Comparison of ENCODE assay signal across 1 cellular context in the genomic region with DNA sequence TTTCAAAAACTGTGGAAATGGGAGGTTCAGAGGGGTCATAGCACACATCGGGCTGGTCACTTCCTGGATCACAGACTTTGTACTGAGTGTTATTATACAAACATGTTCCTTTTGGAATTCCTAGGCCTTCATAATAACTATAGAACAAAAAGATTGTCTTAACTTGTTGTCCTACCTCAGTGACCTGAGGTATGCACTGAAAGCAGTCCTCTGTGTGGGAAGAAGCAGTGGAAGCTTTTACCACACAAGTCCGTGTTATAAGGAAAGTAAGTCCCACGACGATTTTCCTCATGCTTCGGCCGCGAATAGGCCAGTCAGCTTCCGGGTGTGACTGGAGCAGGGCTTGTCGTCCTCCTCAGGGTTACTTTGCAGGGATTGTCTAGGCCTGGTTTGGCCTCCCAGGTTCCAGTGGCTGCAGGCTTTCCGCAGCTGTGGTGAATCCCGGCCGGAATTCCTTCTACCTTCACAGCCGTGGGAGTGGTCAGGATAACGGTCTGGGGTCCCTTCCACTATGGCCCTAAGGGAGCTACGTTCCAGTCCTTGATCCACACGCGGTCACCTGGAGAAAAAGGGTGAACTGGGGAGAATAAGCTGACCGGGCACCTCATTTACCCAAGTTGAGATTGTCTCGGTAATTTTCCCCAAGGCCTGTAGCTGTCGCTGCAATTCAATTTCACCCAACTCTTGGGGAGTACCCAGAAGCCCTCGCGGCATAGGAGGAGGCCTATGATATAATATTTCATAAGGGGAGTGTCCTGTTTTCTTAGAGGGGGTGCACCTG.
TF ChIP-seq lines count a peak whose summit lies in the region.

No MANE protein-coding gene starts in this region.

TF ChIP-seq in GM23338, 12 proteins besides CTCF, POLR2A, EP300 and RAD21:
- TF ChIP-seq ETS1 (IDR thresholded peaks at IDR 0.05) (no peak), POLR2AphosphoS5 (IDR thresholded peaks at IDR 0.05; ENCODE audit: low read depth) (no peak), EZH2 (IDR thresholded peaks at IDR 0.05; ENCODE audit: low read depth, unreplicated experiment) (no peak), CREB1 (CRISPR knock-in tag; IDR thresholded peaks at IDR 0.05; ENCODE audit: low read depth) (no peak), ZNF114 (CRISPR knock-in tag; IDR thresholded peaks at IDR 0.05) (no peak), STAT1 (IDR thresholded peaks at IDR 0.05; ENCODE audit: unreplicated experiment) (no peak), REST (IDR thresholded peaks at IDR 0.05; ENCODE audit: unreplicated experiment) (no peak), ZNF331 (CRISPR knock-in tag; IDR thresholded peaks at IDR 0.05; ENCODE audit: low read depth) (no peak)
- TF ChIP-seq, protein P1, sequence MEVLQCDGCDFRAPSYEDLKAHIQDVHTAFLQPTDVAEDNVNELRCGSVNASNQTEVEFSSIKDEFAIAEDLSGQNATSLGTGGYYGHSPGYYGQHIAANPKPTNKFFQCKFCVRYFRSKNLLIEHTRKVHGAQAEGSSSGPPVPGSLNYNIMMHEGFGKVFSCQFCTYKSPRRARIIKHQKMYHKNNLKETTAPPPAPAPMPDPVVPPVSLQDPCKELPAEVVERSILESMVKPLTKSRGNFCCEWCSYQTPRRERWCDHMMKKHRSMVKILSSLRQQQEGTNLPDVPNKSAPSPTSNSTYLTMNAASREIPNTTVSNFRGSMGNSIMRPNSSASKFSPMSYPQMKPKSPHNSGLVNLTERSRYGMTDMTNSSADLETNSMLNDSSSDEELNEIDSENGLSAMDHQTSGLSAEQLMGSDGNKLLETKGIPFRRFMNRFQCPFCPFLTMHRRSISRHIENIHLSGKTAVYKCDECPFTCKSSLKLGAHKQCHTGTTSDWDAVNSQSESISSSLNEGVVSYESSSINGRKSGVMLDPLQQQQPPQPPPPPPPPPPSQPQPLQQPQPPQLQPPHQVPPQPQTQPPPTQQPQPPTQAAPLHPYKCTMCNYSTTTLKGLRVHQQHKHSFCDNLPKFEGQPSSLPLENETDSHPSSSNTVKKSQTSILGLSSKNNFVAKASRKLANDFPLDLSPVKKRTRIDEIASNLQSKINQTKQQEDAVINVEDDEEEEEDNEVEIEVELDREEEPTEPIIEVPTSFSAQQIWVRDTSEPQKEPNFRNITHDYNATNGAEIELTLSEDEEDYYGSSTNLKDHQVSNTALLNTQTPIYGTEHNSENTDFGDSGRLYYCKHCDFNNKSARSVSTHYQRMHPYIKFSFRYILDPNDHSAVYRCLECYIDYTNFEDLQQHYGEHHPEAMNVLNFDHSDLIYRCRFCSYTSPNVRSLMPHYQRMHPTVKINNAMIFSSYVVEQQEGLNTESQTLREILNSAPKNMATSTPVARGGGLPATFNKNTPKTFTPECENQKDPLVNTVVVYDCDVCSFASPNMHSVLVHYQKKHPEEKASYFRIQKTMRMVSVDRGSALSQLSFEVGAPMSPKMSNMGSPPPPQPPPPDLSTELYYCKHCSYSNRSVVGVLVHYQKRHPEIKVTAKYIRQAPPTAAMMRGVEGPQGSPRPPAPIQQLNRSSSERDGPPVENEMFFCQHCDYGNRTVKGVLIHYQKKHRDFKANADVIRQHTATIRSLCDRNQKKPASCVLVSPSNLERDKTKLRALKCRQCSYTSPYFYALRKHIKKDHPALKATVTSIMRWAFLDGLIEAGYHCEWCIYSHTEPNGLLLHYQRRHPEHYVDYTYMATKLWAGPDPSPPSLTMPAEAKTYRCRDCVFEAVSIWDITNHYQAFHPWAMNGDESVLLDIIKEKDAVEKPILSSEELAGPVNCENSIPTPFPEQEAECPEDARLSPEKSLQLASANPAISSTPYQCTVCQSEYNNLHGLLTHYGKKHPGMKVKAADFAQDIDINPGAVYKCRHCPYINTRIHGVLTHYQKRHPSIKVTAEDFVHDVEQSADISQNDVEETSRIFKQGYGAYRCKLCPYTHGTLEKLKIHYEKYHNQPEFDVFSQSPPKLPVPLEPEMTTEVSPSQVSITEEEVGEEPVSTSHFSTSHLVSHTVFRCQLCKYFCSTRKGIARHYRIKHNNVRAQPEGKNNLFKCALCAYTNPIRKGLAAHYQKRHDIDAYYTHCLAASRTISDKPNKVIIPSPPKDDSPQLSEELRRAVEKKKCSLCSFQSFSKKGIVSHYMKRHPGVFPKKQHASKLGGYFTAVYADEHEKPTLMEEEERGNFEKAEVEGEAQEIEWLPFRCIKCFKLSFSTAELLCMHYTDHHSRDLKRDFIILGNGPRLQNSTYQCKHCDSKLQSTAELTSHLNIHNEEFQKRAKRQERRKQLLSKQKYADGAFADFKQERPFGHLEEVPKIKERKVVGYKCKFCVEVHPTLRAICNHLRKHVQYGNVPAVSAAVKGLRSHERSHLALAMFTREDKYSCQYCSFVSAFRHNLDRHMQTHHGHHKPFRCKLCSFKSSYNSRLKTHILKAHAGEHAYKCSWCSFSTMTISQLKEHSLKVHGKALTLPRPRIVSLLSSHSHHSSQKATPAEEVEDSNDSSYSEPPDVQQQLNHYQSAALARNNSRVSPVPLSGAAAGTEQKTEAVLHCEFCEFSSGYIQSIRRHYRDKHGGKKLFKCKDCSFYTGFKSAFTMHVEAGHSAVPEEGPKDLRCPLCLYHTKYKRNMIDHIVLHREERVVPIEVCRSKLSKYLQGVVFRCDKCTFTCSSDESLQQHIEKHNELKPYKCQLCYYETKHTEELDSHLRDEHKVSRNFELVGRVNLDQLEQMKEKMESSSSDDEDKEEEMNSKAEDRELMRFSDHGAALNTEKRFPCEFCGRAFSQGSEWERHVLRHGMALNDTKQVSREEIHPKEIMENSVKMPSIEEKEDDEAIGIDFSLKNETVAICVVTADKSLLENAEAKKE (CRISPR knock-in tag; IDR thresholded peaks at IDR 0.05), result no peak
TF ChIP-seq in GM23338: peak in this region for 0.
